17 cellular contexts compared by ENCODE assay signal in the genomic region with DNA sequence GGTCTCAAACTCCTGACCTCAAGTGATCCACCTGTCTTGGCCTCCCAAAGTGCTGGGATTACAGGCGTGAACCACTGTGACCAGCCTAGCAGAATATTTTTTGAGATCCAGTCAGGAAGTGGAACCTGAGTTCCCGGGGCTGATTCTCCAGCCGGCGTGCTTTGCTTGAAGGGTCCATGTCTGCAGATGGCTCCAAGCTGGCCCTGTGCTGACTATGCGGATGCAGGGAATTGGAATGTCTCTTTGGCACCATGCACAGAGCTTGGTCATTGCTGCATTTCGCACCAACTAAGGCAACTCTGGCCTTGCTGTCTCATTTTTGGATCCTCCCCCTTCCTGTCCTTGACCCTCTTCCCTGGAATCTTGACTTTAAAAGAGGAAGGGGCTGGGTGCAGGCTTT. TPM values are rescaled to one million over a fixed set of nuclear protein-coding genes. Genes with fewer than 3 reads are reported as not detected.
A peak's percentile ranks its signal among the peaks of the same experiment; 100 is the strongest.
DNase-seq lines count a peak whose midpoint lies in the region; ATAC-seq and TF ChIP-seq lines count a peak whose summit lies in the region.
"Had no signal": no experiment of that assay in that cellular context is flagged by ENCODE, and none has a peak within 500 bp of the region (broad histone marks: within the 10 kb centered on the region; RNA-seq: fewer than 3 reads in every experiment).

No MANE protein-coding gene starts in this region.

- intact Hi-C loops in colonic mucosa (cut with DNase I): no loop called here
- intact Hi-C loops in lower lobe of right lung (cut with DNase I): no loop called here

- peaks cover 41% of the 10 kb centered on the region for H3K4me1 ChIP-seq in colonic mucosa
- peaks cover 48% of the 10 kb centered on the region for H3K4me1 ChIP-seq in lower lobe of right lung

- no peak for ATAC-seq in lower lobe of right lung
- ATAC-seq in GM21717 (IDR thresholded peaks at IDR 0.05; ENCODE audit: unreplicated experiment): no peak
- ATAC-seq: activated CD4-positive, alpha-beta T cell treated with anti-CD3 and anti-CD28 coated beads for 36 hours; natural killer cell treated with Interleukin-12 subunit alpha and Interleukin-12 subunit beta and Interleukin-15 and Interleukin-18, amount 100 ng/mL, for 72 hours had no signal

- peak overlapping the region; percentile 80 for H3K27ac ChIP-seq in colonic mucosa
- peak overlapping the region; percentile 87 for H3K27ac ChIP-seq in lower lobe of right lung
- H3K27ac ChIP-seq in temporal lobe (ENCODE audit: low read depth, low read length): peak overlapping the region; percentile 44
- H3K27ac ChIP-seq: KMS-11 had no signal

- peak overlapping the region in 1 of 2 donors; percentile 21 for H3K9ac ChIP-seq in colonic mucosa (ENCODE audit: low read depth in 2 of 2, low read length in 2 of 2)
- H3K9ac ChIP-seq: KMS-11 had no signal

- no peak for TF ChIP-seq CTCF in colonic mucosa (IDR thresholded peaks at IDR 0.05)
- no peak for TF ChIP-seq CTCF in lower lobe of right lung (IDR thresholded peaks at IDR 0.05)

- H3K9me3 ChIP-seq in colonic mucosa: no peaks in the 10 kb centered on the region
- no peaks in the 10 kb centered on the region for H3K9me3 ChIP-seq in lower lobe of right lung

- H3K36me3 ChIP-seq in colonic mucosa (no peaks in the 10 kb centered on the region), lower lobe of right lung (no peaks in the 10 kb centered on the region)

- H3K4me3 ChIP-seq in colonic mucosa (no peak overlapping the region), lower lobe of right lung (no peak overlapping the region)

- DNase-seq in GM04503 (ENCODE audit: low read depth) (peak; percentile 77), colonic mucosa (no peak), lower lobe of right lung (no peak), superior temporal gyrus (ENCODE audit: extremely low spot score) (no peak), germinal center (ENCODE audit: low spot score) (no peak), NCI-H2227 (lab: John Stamatoyannopoulos, UW; ENCODE audit: unreplicated experiment) (no peak)
- DNase-seq: activated CD4-positive, alpha-beta T cell treated with anti-CD3 and anti-CD28 coated beads for 36 hours; activated T-cell treated with anti-CD3 and anti-CD28 coated beads, Interleukin-2, amount 50 U/mL, for 24 hours; amygdala; effector CD8-positive, alpha-beta T cell; left cardiac atrium; NCI-H146; NCI-H526 had no signal

- H3K27me3 ChIP-seq in colonic mucosa: no peaks in the 10 kb centered on the region
- no peaks in the 10 kb centered on the region for H3K27me3 ChIP-seq in lower lobe of right lung (ENCODE audit: low read depth)

RNA-seq across cellular contexts. Expression of a gene that starts 28.1 kb away (rescaled TPM):
- total RNA-seq in colonic mucosa (100 to 1,000 TPM in 1 of 2 donors, 10 to 100 TPM in 1; 77.5 to 133 TPM), lower lobe of right lung (57.9 TPM), temporal lobe (20.9 TPM)
- total RNA-seq: activated CD4-positive, alpha-beta T cell treated with anti-CD3 and anti-CD28 coated beads for 36 hours; natural killer cell treated with Interleukin-12 subunit alpha and Interleukin-12 subunit beta and Interleukin-15 and Interleukin-18, amount 100 ng/mL, for 72 hours had no signal
